13 cellular contexts compared by ENCODE assay signal in the genomic region with DNA sequence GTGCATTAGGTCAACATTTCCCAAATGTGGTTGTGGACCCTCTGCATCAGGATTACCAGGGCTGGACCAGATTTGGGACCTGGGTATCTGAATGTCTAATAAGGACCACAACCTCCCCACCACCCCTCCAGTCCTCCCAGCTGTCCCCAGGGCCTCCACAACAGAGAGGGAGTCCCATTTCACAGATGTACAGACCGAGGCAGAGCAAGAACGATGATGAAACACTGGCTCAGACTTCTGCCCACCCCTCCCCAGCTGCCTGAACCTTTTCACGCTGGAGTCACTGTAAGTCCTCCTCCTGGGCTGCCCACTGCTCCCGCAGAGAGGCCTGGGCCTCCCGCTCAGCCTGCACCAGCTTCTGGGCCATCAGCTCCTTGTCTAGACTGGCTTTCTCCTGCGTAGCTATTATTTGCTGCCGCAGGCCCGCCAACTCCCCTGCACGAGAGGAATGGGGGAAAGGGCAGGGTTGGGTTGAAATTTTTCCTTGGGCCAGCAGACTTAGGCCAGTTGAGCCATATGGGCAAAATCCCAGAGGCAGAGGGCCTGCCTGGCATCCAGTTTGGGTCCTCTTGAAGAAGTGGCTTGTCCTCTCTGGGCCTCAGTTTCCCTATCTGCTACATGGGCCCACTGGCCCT. TPM values are rescaled to one million over a fixed set of nuclear protein-coding genes. Genes with fewer than 3 reads are reported as not detected.
DNase-seq lines count a peak whose midpoint lies in the region; ATAC-seq, FAIRE-seq and TF ChIP-seq lines count a peak whose summit lies in the region.
"Not testable (repeated sequence)": the region's sequence is repeated elsewhere in the genome, so short reads cannot be mapped to it uniquely, and the experiment has no call there.
"Had no signal": no experiment of that assay in that cellular context is flagged by ENCODE, and none has a peak within 500 bp of the region (broad histone marks: within the 10 kb centered on the region; RNA-seq: fewer than 3 reads in every experiment).

No MANE protein-coding gene starts in this region.

- H3K4me1 ChIP-seq in stomach: peaks cover 16 to 35% (median 26%) of the 10 kb centered on the region in 4 donors

- H3K27me3 ChIP-seq in stomach: not testable (repeated sequence)

- TF ChIP-seq POLR2A in GM12892 (IDR thresholded peaks at IDR 0.05; ENCODE audit: low read depth, low read length): 0 out of 2 replicates have a peak, but pooled peaks have one; percentile 28
- not testable (repeated sequence) for TF ChIP-seq POLR2A in stomach (IDR thresholded peaks at IDR 0.05)

- not testable (repeated sequence) for ATAC-seq in activated B cell treated with CpG ODN at 0.5 μM for 24 hours (ENCODE audit: low read depth); left lobe of liver; omental fat pad (ENCODE audit: low FRiP score)

- H3K36me3 Mint-ChIP-seq in activated B cell treated with CpG ODN at 0.5 μM for 24 hours (ENCODE audit: low read depth): not testable (repeated sequence)

- not testable (repeated sequence) for H3K9me3 ChIP-seq in stomach

- FAIRE-seq in GM12892 (lab: Jason Lieb, UNC): not testable (repeated sequence)

- H3K4me1 Mint-ChIP-seq in activated B cell treated with CpG ODN at 0.5 μM for 24 hours: not testable (repeated sequence)

- CTCF ChIA-PET in activated B cell treated with CpG ODN at 0.5 μM for 24 hours (lab: Charles Lee): interaction anchor here (0.9 to 2.8 kb wide), 10 partner anchors 9 to 339 kb away, joined by 3 to 49 read pairs (median 4); a partner anchor contains a TSS

- not testable (repeated sequence) for H3K4me3 Mint-ChIP-seq in activated B cell treated with CpG ODN at 0.5 μM for 24 hours

- H3K27me3 Mint-ChIP-seq in activated B cell treated with CpG ODN at 0.5 μM for 24 hours: not testable (repeated sequence)

- POLR2A ChIA-PET in activated B cell treated with CpG ODN at 0.5 μM for 24 hours (lab: Charles Lee): interaction anchor here (0.6 to 1.9 kb wide), 7 partner anchors 23 to 330 kb away, joined by 3 to 11 read pairs (median 4); a partner anchor contains a TSS

- intact Hi-C loops in activated B cell treated with CpG ODN at 0.5 μM for 24 hours (cut with micrococcal nuclease): not testable (repeated sequence)
- intact Hi-C loops in stomach (cut with DNase I; ENCODE audit: low total_unique reads): loop anchor here (2.0 kb wide), 1 partner anchor 325 kb away; no protein-coding TSS in a partner anchor

- H3K36me3 ChIP-seq in stomach: peaks cover 43 to 93% (median 81%) of the 10 kb centered on the region in 4 donors

- H3K27ac Mint-ChIP-seq in activated B cell treated with CpG ODN at 0.5 μM for 24 hours: not testable (repeated sequence)

- not testable (repeated sequence) for H3K9me3 Mint-ChIP-seq in activated B cell treated with CpG ODN at 0.5 μM for 24 hours

- not testable (repeated sequence) for DNase-seq in GM12892 (ENCODE audit: insufficient read length)
- DNase-seq in activated B cell treated with CpG ODN at 0.5 μM for 24 hours (peak; percentile 26), coronary artery (ENCODE audit: low spot score) (peak; percentile 82), left lobe of liver (ENCODE audit: low spot score) (peak; percentile 65), omental fat pad (ENCODE audit: low spot score) (peak; percentile 23), stomach (peak; percentile 34)
- peak; percentile 65 for DNase-seq in activated effector memory CD4-positive, alpha-beta T cell treated with anti-CD3 and anti-CD28 coated beads, Interleukin-2, amount 50 U/mL, for 16 hours

- H3K4me3 ChIP-seq in coronary artery, stomach: not testable (repeated sequence)

- not testable (repeated sequence) for TF ChIP-seq CTCF in activated B cell treated with CpG ODN at 0.5 μM for 24 hours (IDR thresholded peaks at IDR 0.05); coronary artery (IDR thresholded peaks at IDR 0.05); omental fat pad (IDR thresholded peaks at IDR 0.05); stomach (IDR thresholded peaks at IDR 0.05)

- not testable (repeated sequence) for H3K27ac ChIP-seq in coronary artery
- peak overlapping the region in 1 of 5 donors; percentile 71 for H3K27ac ChIP-seq in stomach

- WGBS in stomach, 5 donors: 87 to 95% (median 91%) methylated on average over 9 of the region's 9 CpGs

- not testable (repeated sequence) for TF ChIP-seq EP300 in stomach (IDR thresholded peaks at IDR 0.05)

RNA-seq across cellular contexts. Expression of a gene that starts 8.4 kb away (rescaled TPM):
- polyA plus RNA-seq in GM12892 (2012; ENCODE audit: missing spikeins): 1.3 TPM
- total RNA-seq in activated B cell treated with CpG ODN at 0.5 μM for 24 hours (20.0 and 20.2 TPM in 2 replicates), left lobe of liver (23.0 TPM), omental fat pad (10 to 100 TPM; 22.9 to 63.6 (median 41.6) TPM), stomach (10 to 100 TPM; 19.2 to 66.6 (median 35.6) TPM)
- polyA plus RNA-seq in stomach: 1 to 10 TPM; 3.3 to 8.8 (median 7.5) TPM

RNA-seq across cellular contexts. Expression of a gene that starts 45.0 kb away (rescaled TPM):
- 139 TPM for polyA plus RNA-seq in GM12892 (2012; ENCODE audit: missing spikeins)
- total RNA-seq in activated B cell treated with CpG ODN at 0.5 μM for 24 hours: 3,526 and 4,195 TPM in 2 replicates
- total RNA-seq in left lobe of liver: 1,159 TPM
- under 1 TPM; under 0.01 TPM for total RNA-seq in omental fat pad
- total RNA-seq in stomach: 1,000 to 10,000 TPM in 1 of 5 donors, under 1 TPM in 4; under 0.01 to 9,966 (median under 0.01) TPM
- not detected for polyA plus RNA-seq in stomach
- total RNA-seq: fibroblast of villous mesenchyme, G401, LHCN-M2 had no signal
- polyA plus RNA-seq: adipose tissue, BJ, esophagus had no signal
